7 cellular contexts compared by ENCODE assay signal in genomic region chr17:76688165-76688622, GRCh38. TPM values are rescaled to one million over a fixed set of nuclear protein-coding genes. Genes with fewer than 3 reads are reported as not detected.
A peak's percentile ranks its signal among the peaks of the same experiment; 100 is the strongest.
DNase-seq lines count a peak whose midpoint lies in the region; ATAC-seq and TF ChIP-seq lines count a peak whose summit lies in the region.
"Had no signal": no experiment of that assay in that cellular context is flagged by ENCODE, and none has a peak within 500 bp of the region (broad histone marks: within the 10 kb centered on the region; RNA-seq: fewer than 3 reads in every experiment).

No MANE protein-coding gene starts in this region.

- ATAC-seq in GM18517 (IDR thresholded peaks at IDR 0.05; ENCODE audit: unreplicated experiment) = no peak
- no peak for ATAC-seq in T-cell (replicated peaks in 1 of 4)

- H3K36me3 ChIP-seq in duodenal mucosa (ENCODE audit: control insufficient read depth in 1 of 2, insufficient read depth in 2 of 2, low read length in 2 of 2) (no peaks in the 10 kb centered on the region), osteoblast (ENCODE audit: insufficient read depth, low read length) (peaks cover 57% of the 10 kb centered on the region)

- H3K27ac ChIP-seq in duodenal mucosa (ENCODE audit: low read depth, low read length) (peak overlapping the region; percentile 66), osteoblast (ENCODE audit: low read depth, low read length) (peak overlapping the region; percentile 92)

- H3K27me3 Mint-ChIP-seq in T-cell = peaks cover 0 to 2% of the 10 kb centered on the region in 2 donors

- peak; percentile 47 for DNase-seq in EH (ENCODE audit: low read depth)
- peak; percentile 89 for DNase-seq in osteoblast (ENCODE audit: insufficient read length, low spot score, missing footprints)
- no peak for DNase-seq in T-cell
- no peak for DNase-seq in stimulated activated CD4-positive, alpha-beta T cell treated with anti-CD3 and anti-CD28 coated beads, Interleukin-1b, Interleukin-23, amount 100 ng/mL, for 48 hours
- DNase-seq: stimulated activated naive CD4-positive, alpha-beta T cell treated with Interleukin-2 at 50 U/mL for 16 hours had no signal

- peaks cover 4% of the 10 kb centered on the region for H3K36me3 Mint-ChIP-seq in T-cell

- H3K9me3 ChIP-seq in duodenal mucosa (ENCODE audit: control insufficient read depth in 1 of 2, low read length in 2 of 2) = no peaks in the 10 kb centered on the region
- H3K9me3 ChIP-seq in osteoblast (ENCODE audit: low read depth, low read length) = no peaks in the 10 kb centered on the region

- no peaks in the 10 kb centered on the region for H3K27me3 ChIP-seq in duodenal mucosa (ENCODE audit: control insufficient read depth in 1 of 2, insufficient read depth in 2 of 2, low read length in 2 of 2)
- no peaks in the 10 kb centered on the region for H3K27me3 ChIP-seq in osteoblast (ENCODE audit: insufficient read depth, low read length)

- TF ChIP-seq CTCF in osteoblast (IDR thresholded peaks at IDR 0.05; ENCODE audit: extremely low read depth, low read depth, low read length) = no peak

- H3K4me1 ChIP-seq in duodenal mucosa (ENCODE audit: control insufficient read depth in 1 of 2, insufficient read depth in 2 of 2, low read length in 2 of 2) = peaks cover 0 to 13% of the 10 kb centered on the region in 2 donors
- H3K4me1 ChIP-seq in osteoblast (ENCODE audit: insufficient read depth, low read length) = peaks cover 20% of the 10 kb centered on the region

- POLR2A ChIA-PET in T-cell (lab: Charles Lee) = no interaction called here

- CTCF ChIA-PET in T-cell (lab: Charles Lee) = no interaction called here

- no peaks in the 10 kb centered on the region for H3K4me1 Mint-ChIP-seq in T-cell

- H3K4me3 ChIP-seq in duodenal mucosa (ENCODE audit: low read depth in 1 of 2, low read length in 2 of 2) (no peak overlapping the region), osteoblast (ENCODE audit: insufficient read depth, low read length) (peak overlapping the region; percentile 20)

- no peaks in the 10 kb centered on the region for H3K9me3 Mint-ChIP-seq in T-cell

- H4K20me1 ChIP-seq in osteoblast (ENCODE audit: insufficient read depth, low read length) = peaks cover 66% of the 10 kb centered on the region

- no peak overlapping the region for H3K9ac ChIP-seq in duodenal mucosa (ENCODE audit: low read depth in 1 of 2, low read length in 2 of 2)

- peak overlapping the region; percentile 60 for H3K4me2 ChIP-seq in osteoblast (ENCODE audit: insufficient read depth, low read length)

- H3K4me3 Mint-ChIP-seq in T-cell = no peak overlapping the region

- peaks cover 76% of the 10 kb centered on the region for H3K79me2 ChIP-seq in osteoblast (ENCODE audit: insufficient read depth, low read length)

- no peak overlapping the region for H3K27ac Mint-ChIP-seq in T-cell

- no peak overlapping the region for H2AFZ ChIP-seq in osteoblast (ENCODE audit: low read length)

RNA-seq across cellular contexts. Expression of gene MXRA7, which starts 22.6 kb away (rescaled TPM):
- total RNA-seq in osteoblast (352 and 388 TPM in 2 replicates), T-cell (10 to 100 TPM in 3 of 5 donors, 1 to 10 TPM in 2; 5.9 to 14.7 (median 13.5) TPM)

RNA-seq across cellular contexts. Expression of gene JMJD6, which starts 38.2 kb away (rescaled TPM):
- 18.8 and 21.5 TPM in 2 replicates for total RNA-seq in osteoblast
- 100 to 1,000 TPM in 1 of 5 donors, 10 to 100 TPM in 4; 48.7 to 155 (median 56.6) TPM for total RNA-seq in T-cell

RNA-seq across cellular contexts. Expression of gene METTL23, which starts 38.4 kb away (rescaled TPM):
- 25.7 and 28.6 TPM in 2 replicates for total RNA-seq in osteoblast
- 10 to 100 TPM; 46.9 to 70.1 (median 60.0) TPM for total RNA-seq in T-cell

RNA-seq across cellular contexts. Expression of gene ST6GALNAC1, which starts 44.6 kb away (rescaled TPM):
- total RNA-seq in osteoblast (0.72 TPM in 1 of 2 replicates, not detected in the other), T-cell (10 to 100 TPM in 1 of 5 donors, 1 to 10 TPM in 4; 2.6 to 20.5 (median 6.6) TPM)

RNA-seq across cellular contexts. Expression of gene SRSF2, which starts 48.9 kb away (rescaled TPM):
- 88.7 and 102 TPM in 2 replicates for total RNA-seq in osteoblast
- total RNA-seq in T-cell = 100 to 1,000 TPM; 349 to 413 (median 382) TPM

Comparison
In these comparisons a context has a peak if more than half of its experiments do, and no peak if none do; other contexts are left out.
1. DNase-seq: peak in EH (single experiment) and osteoblast (single experiment); none in T-cell (0 of 34) and stimulated activated CD4-positive, alpha-beta T cell treated with anti-CD3 and anti-CD28 coated beads, Interleukin-1b, Interleukin-23, amount 100 ng/mL, for 48 hours (single experiment).
2. RNA of gene MXRA7, which starts 22.6 kb away (total RNA-seq): 352 to 388 TPM in osteoblast; 5.9 to 14.7 TPM in T-cell; every median in the first group is over 10 times any median in the second.